ENCODE assay signal across 33 cellular contexts in genomic region chr6:63022631-63023030, GRCh38.
"Had no signal": no experiment of that assay in that cellular context is flagged by ENCODE, and none has a peak within 500 bp of the region (broad histone marks: within the 10 kb centered on the region; RNA-seq: fewer than 3 reads in every experiment).

No MANE protein-coding gene starts in this region.

- H3K27me3 ChIP-seq: adrenal gland, body of pancreas, brain microvascular endothelial cell, breast epithelium had no signal

- H3K9me3 ChIP-seq: adrenal gland, body of pancreas, breast epithelium had no signal

- H3K4me1 ChIP-seq: adrenal gland, body of pancreas, breast epithelium had no signal

- H3K36me3 ChIP-seq: adrenal gland, brain microvascular endothelial cell, breast epithelium had no signal

- ATAC-seq: activated CD8-positive, alpha-beta T cell treated with anti-CD3 and anti-CD28 coated beads for 36 hours; activated naive CD4-positive, alpha-beta T cell treated with anti-CD3 and anti-CD28 coated beads, Interleukin-2, amount 50 U/mL, for 72 hours; activated T-cell treated with anti-CD3 and anti-CD28 coated beads, Interleukin-2, amount 50 U/mL, for 4 hours; activated T-cell treated with anti-CD3 and anti-CD28 coated beads, Interleukin-2, amount 50 U/mL, for 72 hours; activated T-helper 17 cell treated with anti-CD3 and anti-CD28 coated beads, Interleukin-2, amount 50 U/mL, for 72 hours; body of pancreas had no signal

- H3K4me3 ChIP-seq: adrenal gland, body of pancreas, breast epithelium had no signal

- H3K27ac ChIP-seq: adrenal gland, body of pancreas, brain microvascular endothelial cell, breast epithelium, VCaP had no signal

- DNase-seq: activated B cell treated with CpG ODN at 0.5 μM for 24 hours; activated CD4-positive, alpha-beta memory T cell treated with anti-CD3 and anti-CD28 coated beads for 36 hours; activated CD4-positive, alpha-beta T cell treated with anti-CD3 and anti-CD28 coated beads for 4 hours; activated CD4-positive, alpha-beta T cell treated with anti-CD3 and anti-CD28 coated beads, Interleukin-2, amount 10 ng/mL, durations not matched to agents 24 days and 14 days; activated CD4-positive, alpha-beta T cell treated with anti-CD3 and anti-CD28 coated beads, Interleukin-2, amount 50 U/mL, for 1 hour; activated CD4-positive, alpha-beta T cell treated with anti-CD3 and anti-CD28 coated beads, Interleukin-2, amount 50 U/mL, for 4 hours; activated CD4-positive, CD25-positive, alpha-beta regulatory T cell treated with anti-CD3 and anti-CD28 coated beads, Interleukin-2, amount 50 U/mL, for 72 hours; activated CD8-positive, alpha-beta memory T cell treated with anti-CD3 and anti-CD28 coated beads, Interleukin-2, amount 50 U/mL, for 4 hours; activated CD8-positive, alpha-beta T cell treated with anti-CD3 and anti-CD28 coated beads for 36 hours; activated effector memory CD4-positive, alpha-beta T cell treated with anti-CD3 and anti-CD28 coated beads, Interleukin-2, amount 50 U/mL, for 16 hours; activated gamma-delta T cell treated with Interleukin-2 at 50 U/mL for 16 hours; activated naive CD4-positive, alpha-beta T cell; activated naive CD4-positive, alpha-beta T cell treated with anti-CD3 and anti-CD28 coated beads for 36 hours; activated naive CD4-positive, alpha-beta T cell treated with anti-CD3 and anti-CD28 coated beads, Interleukin-2, amount 50 U/mL, for 16 hours; activated naive CD8-positive, alpha-beta T cell treated with anti-CD3 and anti-CD28 coated beads for 36 hours; activated T-cell treated with anti-CD3 and anti-CD28 coated beads for 4 hours; activated T-cell treated with anti-CD3 and anti-CD28 coated beads, Interleukin-2, amount 50 U/mL, for 1 hour; activated T-cell treated with anti-CD3 and anti-CD28 coated beads, Interleukin-2, amount 50 U/mL, for 4 hours; activated T-cell treated with anti-CD3 and anti-CD28 coated beads, Interleukin-2, amount 50 U/mL, for 72 hours; adrenal gland; amniotic stem cell; aorta; body of pancreas; brain microvascular endothelial cell; central memory CD4-positive, alpha-beta T cell; T-helper 2 cell; T-helper 9 cell had no signal

- FAIRE-seq: astrocyte, TTC549 had no signal
